ENCODE assay signal across 24 cellular contexts in the genomic region with DNA sequence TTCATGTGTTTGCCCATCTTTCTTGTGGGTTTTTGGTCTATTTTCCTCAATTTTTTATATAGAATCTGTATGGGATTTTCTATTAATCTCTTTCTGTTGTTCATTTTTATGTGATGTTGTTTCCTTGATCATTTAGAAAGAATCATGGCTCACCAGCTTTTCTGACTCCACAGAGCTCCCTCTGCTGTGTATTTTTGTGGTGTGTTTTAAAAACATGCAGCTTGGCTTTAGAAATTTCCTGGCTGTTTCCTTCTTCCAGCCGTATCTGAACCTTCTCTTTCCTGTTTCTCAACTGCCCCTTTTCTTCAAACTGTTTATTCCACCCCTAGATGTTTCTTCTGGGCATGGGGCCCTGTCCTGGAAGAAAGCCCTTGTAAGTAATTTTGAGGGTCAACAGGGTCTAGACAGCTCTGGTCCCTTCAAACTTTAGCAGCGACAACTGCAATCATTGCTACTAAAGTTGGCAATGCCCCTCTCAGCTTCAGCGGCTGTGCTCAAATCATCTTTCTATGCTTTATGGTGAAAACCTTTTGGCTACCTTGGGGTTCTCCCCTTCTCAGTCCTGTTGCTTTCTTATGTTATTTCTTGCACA. TPM values are rescaled to one million over a fixed set of nuclear protein-coding genes. Genes with fewer than 3 reads are reported as not detected.
DNase-seq lines count a peak whose midpoint lies in the region; ATAC-seq and TF ChIP-seq lines count a peak whose summit lies in the region.
"Had no signal": no experiment of that assay in that cellular context is flagged by ENCODE, and none has a peak within 500 bp of the region (broad histone marks: within the 10 kb centered on the region; RNA-seq: fewer than 3 reads in every experiment).

No MANE protein-coding gene starts in this region.

- no peak overlapping the region for H3K4me3 ChIP-seq in BJ (ENCODE audit: low read depth, low read length)
- no peak overlapping the region for H3K4me3 ChIP-seq in fibroblast of lung (replicated peaks in 1 of 4; ENCODE audit: control extremely low read depth in 1 of 4, insufficient read depth in 1 of 4, low read depth in 3 of 4, low read length in 4 of 4)
- H3K4me3 ChIP-seq in transverse colon, result no peak overlapping the region
- no peak overlapping the region for H3K4me3 ChIP-seq in dorsolateral prefrontal cortex
- H3K4me3 ChIP-seq: K562, ovary, right lobe of liver, SJCRH30, testis had no signal

- no peaks in the 10 kb centered on the region for H3K9me3 ChIP-seq in fibroblast of lung (ENCODE audit: control insufficient read depth, insufficient read depth, low read depth, low read length)
- no peaks in the 10 kb centered on the region for H3K9me3 ChIP-seq in transverse colon
- H3K9me3 ChIP-seq: ovary, right lobe of liver, SJCRH30, testis had no signal

- no peaks in the 10 kb centered on the region for H3K27me3 Mint-ChIP-seq in neural crest cell (ENCODE audit: low read depth)

- H3K4me2 ChIP-seq in fibroblast of lung (ENCODE audit: extremely low read depth, insufficient read depth, low read length), result no peak overlapping the region

- H3K4me1 ChIP-seq in fibroblast of lung (ENCODE audit: control insufficient read depth, extremely low read depth, insufficient read depth, low read length) (peaks cover 2% of the 10 kb centered on the region), transverse colon (no peaks in the 10 kb centered on the region)
- H3K4me1 ChIP-seq: right lobe of liver had no signal

- H2AFZ ChIP-seq in fibroblast of lung (ENCODE audit: low read length), result no peak overlapping the region

- H4K20me1 ChIP-seq in fibroblast of lung (ENCODE audit: control insufficient read depth, extremely low read depth, insufficient read depth, low read length), result no peaks in the 10 kb centered on the region

- CTCF ChIA-PET in BJ (lab: Yijun Ruan, JAX), result interaction anchor here (0.7 to 3.4 kb wide), 7 partner anchors 17 to 725 kb away, joined by 3 to 23 read pairs (median 4); no protein-coding TSS in a partner anchor

- H3K9ac ChIP-seq in fibroblast of lung (ENCODE audit: insufficient read depth, low read length), result no peak overlapping the region

- H3K27ac ChIP-seq in VCaP (no peak overlapping the region), fibroblast of lung (ENCODE audit: insufficient read depth, low read length) (no peak overlapping the region), transverse colon (no peak overlapping the region), dorsolateral prefrontal cortex (no peak overlapping the region)
- H3K27ac ChIP-seq: ovary, right lobe of liver, SJCRH30, testis, WERI-Rb-1 had no signal

- intact Hi-C loops in transverse colon (cut with DNase I; ENCODE audit: low total_unique reads), result no loop called here
- intact Hi-C loops in dorsolateral prefrontal cortex (cut with DNase I), result loop anchor here in 1 of 2 donors (10.0 kb wide), 1 partner anchor 553 kb away; no protein-coding TSS in a partner anchor

- H3K79me2 ChIP-seq in fibroblast of lung (ENCODE audit: control insufficient read depth, insufficient read depth, low read length), result no peaks in the 10 kb centered on the region

- no peak for ATAC-seq in GM21515 (IDR thresholded peaks at IDR 0.05; ENCODE audit: unreplicated experiment)
- ATAC-seq: K562, left lobe of liver, right lobe of liver had no signal

- 0 out of 2 replicates have a peak, but pooled peaks have one; percentile 15 for TF ChIP-seq CTCF in BJ (IDR thresholded peaks at IDR 0.05; ENCODE audit: insufficient read depth, low read depth, low read length)
- TF ChIP-seq CTCF in VCaP (conservative IDR thresholded peaks at IDR 0.05), result peak; percentile 55
- TF ChIP-seq CTCF in fibroblast of lung (conservative IDR thresholded peaks at IDR 0.05 in 1 of 2, IDR thresholded peaks at IDR 0.05 in 1 of 2; ENCODE audit: low read depth in 1 of 2, low read length in 2 of 2), result peak; percentile 21 to 42
- no peak for TF ChIP-seq CTCF in neural crest cell (conservative IDR thresholded peaks at IDR 0.05)
- no peak for TF ChIP-seq CTCF in transverse colon (IDR thresholded peaks at IDR 0.05)
- TF ChIP-seq CTCF in dorsolateral prefrontal cortex (IDR thresholded peaks at IDR 0.05 in 54 of 56, conservative IDR thresholded peaks at IDR 0.05 in 2 of 56; ENCODE audit: low read depth in 1 of 56, partially characterized antibody in 56 of 56), result peak in 3 of 56 donors; percentile 23 to 29 (median 26)

- no peaks in the 10 kb centered on the region for H3K36me3 ChIP-seq in BJ (ENCODE audit: control insufficient read depth, insufficient read depth, low read length)
- H3K36me3 ChIP-seq in fibroblast of lung (ENCODE audit: control insufficient read depth, insufficient read depth, low read length), result no peaks in the 10 kb centered on the region
- H3K36me3 ChIP-seq in transverse colon, result no peaks in the 10 kb centered on the region
- H3K36me3 ChIP-seq: ovary, right lobe of liver, SJCRH30, WERI-Rb-1 had no signal

- no peaks in the 10 kb centered on the region for H3K4me1 Mint-ChIP-seq in neural crest cell
- H3K4me1 Mint-ChIP-seq: CD4-positive, CD25-positive, alpha-beta regulatory T cell had no signal

- in situ Hi-C loops in transverse colon (cut with MboI; ENCODE audit: low pct_ligation_motif_present in 1 of 4, low pct_unique_long_range_greater_than_20kb in 1 of 4, low sequenced_read_pairs in 3 of 4), result loop anchor here in 3 of 4 donors (25.0 kb wide), 2 partner anchors 556 to 1306 kb away; a partner anchor contains a TSS

- DNase-seq in BJ (ENCODE audit: low read depth) (no peak), fibroblast of lung (ENCODE audit: low read depth in 2 of 2) (peak in 1 of 2 donors; percentile 41), neural crest cell (ENCODE audit: low read depth, low spot score) (no peak), transverse colon (no peak), NCI-H2107 treated with DMSO at 0.1 percent for 48 hours (lab: John Stamatoyannopoulos, UW; ENCODE audit: unreplicated experiment) (no peak), dorsolateral prefrontal cortex (no peak)
- DNase-seq: activated CD4-positive, alpha-beta T cell treated with anti-CD3 and anti-CD28 coated beads, Interleukin-2, amount 50 U/mL, for 1 hour; CD4-positive, CD25-positive, alpha-beta regulatory T cell; DMS53; erythroblast; glutamatergic neuron; NCI-H1048; NCI-H187 treated with DMSO at 0.1 percent for 48 hours; NCI-H226; ovary; right lobe of liver; T-helper 2 cell; testis; WERI-Rb-1 had no signal

- 50 to 74% methylated on average over 2 to 3 of the region's 3 CpGs for WGBS in transverse colon (ENCODE audit: low coverage in 1 of 2), 2 donors

- TF ChIP-seq EP300 in transverse colon (IDR thresholded peaks at IDR 0.05; ENCODE audit: low read depth), result no peak

- TF ChIP-seq POLR2A in transverse colon (IDR thresholded peaks at IDR 0.05), result no peak

- POLR2A ChIA-PET in BJ (lab: Charles Lee), result no interaction called here

- H3K27me3 ChIP-seq in BJ (ENCODE audit: control insufficient read depth, insufficient read depth, low read length) (no peaks in the 10 kb centered on the region), fibroblast of lung (ENCODE audit: control insufficient read depth, insufficient read depth, low read length) (no peaks in the 10 kb centered on the region), transverse colon (no peaks in the 10 kb centered on the region), dorsolateral prefrontal cortex (no peaks in the 10 kb centered on the region)
- H3K27me3 ChIP-seq: ovary, right lobe of liver, SJCRH30, testis had no signal

- no peaks in the 10 kb centered on the region for H3K36me3 Mint-ChIP-seq in neural crest cell (ENCODE audit: low read depth)
- H3K36me3 Mint-ChIP-seq: CD4-positive, CD25-positive, alpha-beta regulatory T cell had no signal

- peak overlapping the region; percentile 15 for H3K27ac Mint-ChIP-seq in neural crest cell (ENCODE audit: unreplicated experiment)
- H3K27ac Mint-ChIP-seq: CD4-positive, CD25-positive, alpha-beta regulatory T cell had no signal

- H3K4me3 Mint-ChIP-seq in neural crest cell, result no peak overlapping the region
- H3K4me3 Mint-ChIP-seq: CD4-positive, CD25-positive, alpha-beta regulatory T cell had no signal

- no peaks in the 10 kb centered on the region for H3K9me3 Mint-ChIP-seq in neural crest cell
- H3K9me3 Mint-ChIP-seq: CD4-positive, CD25-positive, alpha-beta regulatory T cell had no signal

RNA-seq across cellular contexts. Expression of gene COPS8, which starts 17.6 kb away (rescaled TPM):
- polyA plus RNA-seq in BJ (2011; rRNA removed) (55.8 and 98.0 TPM in 2 replicates), fibroblast of lung (97.3 and 118 TPM in 2 replicates)
- polyA minus RNA-seq in BJ (2011; rRNA and poly(A)+ RNA removed), result 11.6 and 16.5 TPM in 2 replicates
- total RNA-seq in fibroblast of lung (79.6 and 82.1 TPM in 2 replicates), neural crest cell (79.9 and 82.9 TPM in 2 replicates), transverse colon (10 to 100 TPM; 10.3 to 43.0 (median 35.4) TPM), dorsolateral prefrontal cortex (100 to 1,000 TPM in 40 of 120 experiments, 10 to 100 TPM in 80; 37.8 to 117 (median 92.3) TPM)
- 52.8 and 61.3 TPM in 2 replicates for polyA plus RNA-seq in fibroblast of lung (2012)
- 5.6 and 5.7 TPM in 2 replicates for polyA minus RNA-seq in fibroblast of lung (ENCODE audit: low replicate concordance)

Comparison
In these comparisons a context has a peak if more than half of its experiments do, and no peak if none do; other contexts are left out.
1. CTCF ChIP-seq: peak in BJ (single experiment), VCaP (single experiment) and fibroblast of lung (2 of 2); none in neural crest cell (single experiment) and transverse colon (0 of 5).